Comparison of ENCODE assay signal across 8 cellular contexts in genomic region chr15:45167631-45168205, GRCh38. TPM values are rescaled to one million over a fixed set of nuclear protein-coding genes. Genes with fewer than 3 reads are reported as not detected.
DNase-seq lines count a peak whose midpoint lies in the region; ATAC-seq and TF ChIP-seq lines count a peak whose summit lies in the region.

No MANE protein-coding gene starts in this region.

- no peak for TF ChIP-seq POLR2A in upper lobe of left lung (IDR thresholded peaks at IDR 0.05)

- 52 to 71% methylated on average over 6 to 9 of the region's 9 CpGs for WGBS in upper lobe of left lung, 2 donors

- H3K27me3 ChIP-seq in mononuclear cell (ENCODE audit: insufficient read depth, low read length) = no peaks in the 10 kb centered on the region
- H3K27me3 ChIP-seq in upper lobe of left lung = no peaks in the 10 kb centered on the region

- TF ChIP-seq EP300 in upper lobe of left lung (IDR thresholded peaks at IDR 0.05) = no peak

- no TSS peak for BruUV-seq in MCF 10A (replicated peaks; lab: Mats Ljungman, UMichigan)

- peak overlapping the region; percentile 80 for H3K27ac Mint-ChIP-seq in activated naive CD4-positive, alpha-beta T cell treated with anti-CD3 and anti-CD28 coated beads, Interleukin-2, amount 10 ng/mL, durations not matched to agents 7 days and 5 days
- H3K27ac Mint-ChIP-seq in MCF 10A (ENCODE audit: low read depth, unreplicated experiment) = peak overlapping the region; percentile 63

- no peaks in the 10 kb centered on the region for H3K9me3 ChIP-seq in mononuclear cell (ENCODE audit: low read depth, low read length)
- H3K9me3 ChIP-seq in upper lobe of left lung = no peaks in the 10 kb centered on the region

- peak overlapping the region; percentile 70 for H3K4me3 Mint-ChIP-seq in activated naive CD4-positive, alpha-beta T cell treated with anti-CD3 and anti-CD28 coated beads, Interleukin-2, amount 10 ng/mL, durations not matched to agents 7 days and 5 days
- peak overlapping the region; percentile 71 for H3K4me3 Mint-ChIP-seq in MCF 10A (ENCODE audit: unreplicated experiment)

- peak overlapping the region; percentile 95 to 97 (median 95) for H3K27ac ChIP-seq in upper lobe of left lung

- H3K36me3 Mint-ChIP-seq in activated naive CD4-positive, alpha-beta T cell treated with anti-CD3 and anti-CD28 coated beads, Interleukin-2, amount 10 ng/mL, durations not matched to agents 7 days and 5 days = no peaks in the 10 kb centered on the region
- peaks cover 8% of the 10 kb centered on the region for H3K36me3 Mint-ChIP-seq in MCF 10A (ENCODE audit: insufficient read depth, unreplicated experiment)

- CTCF ChIA-PET in activated naive CD4-positive, alpha-beta T cell treated with anti-CD3 and anti-CD28 coated beads, Interleukin-2, amount 10 ng/mL, durations not matched to agents 7 days and 5 days (lab: Charles Lee) = interaction anchor here (0.9 to 11.0 kb wide), 8 partner anchors 9 to 50 kb away, joined by 3 to 151 read pairs (median 6); partner anchors contain the start of gene SHF
- CTCF ChIA-PET in MCF 10A (lab: Yijun Ruan, JAX) = interaction anchor here (0.5 to 3.5 kb wide), 24 partner anchors 9 to 232 kb away, joined by 3 to 36 read pairs (median 5); no protein-coding TSS in a partner anchor

- peaks cover 21% of the 10 kb centered on the region for H3K4me1 Mint-ChIP-seq in activated naive CD4-positive, alpha-beta T cell treated with anti-CD3 and anti-CD28 coated beads, Interleukin-2, amount 10 ng/mL, durations not matched to agents 7 days and 5 days
- H3K4me1 Mint-ChIP-seq in MCF 10A (ENCODE audit: insufficient read depth, unreplicated experiment) = peaks cover 12% of the 10 kb centered on the region

- ATAC-seq in upper lobe of left lung (ENCODE audit: low FRiP score in 2 of 2) (no peak), HG02571 (IDR thresholded peaks at IDR 0.05; ENCODE audit: unreplicated experiment) (no peak), GM19455 (IDR thresholded peaks at IDR 0.05; ENCODE audit: unreplicated experiment) (no peak)

- intact Hi-C loops in MCF 10A (cut with micrococcal nuclease) = loop anchor here (1.0 kb wide), 2 partner anchors 31 to 41 kb away; no protein-coding TSS in a partner anchor

- peak overlapping the region; percentile 80 for H3K4me3 ChIP-seq in mononuclear cell (ENCODE audit: low read length)
- H3K4me3 ChIP-seq in upper lobe of left lung = peak overlapping the region in 3 of 4 donors; percentile 60 to 78 (median 70)

- DNase-seq in activated naive CD4-positive, alpha-beta T cell treated with anti-CD3 and anti-CD28 coated beads, Interleukin-2, amount 10 ng/mL, durations not matched to agents 7 days and 5 days = no peak
- DNase-seq in activated naive CD4-positive, alpha-beta T cell treated with anti-CD3 and anti-CD28 coated beads, Interleukin-2, amount 50 U/mL, for 16 hours = no peak
- DNase-seq in MCF 10A (ENCODE audit: unreplicated experiment) (no peak), upper lobe of left lung (no peak), HCEC 1CT (no peak)

- no peaks in the 10 kb centered on the region for H3K27me3 Mint-ChIP-seq in activated naive CD4-positive, alpha-beta T cell treated with anti-CD3 and anti-CD28 coated beads, Interleukin-2, amount 10 ng/mL, durations not matched to agents 7 days and 5 days
- no peaks in the 10 kb centered on the region for H3K27me3 Mint-ChIP-seq in MCF 10A (ENCODE audit: insufficient read depth, unreplicated experiment)

- no peaks in the 10 kb centered on the region for H3K36me3 ChIP-seq in upper lobe of left lung

- no peaks in the 10 kb centered on the region for H3K9me3 Mint-ChIP-seq in activated naive CD4-positive, alpha-beta T cell treated with anti-CD3 and anti-CD28 coated beads, Interleukin-2, amount 10 ng/mL, durations not matched to agents 7 days and 5 days
- no peaks in the 10 kb centered on the region for H3K9me3 Mint-ChIP-seq in MCF 10A (ENCODE audit: unreplicated experiment)

- TF ChIP-seq CTCF in MCF 10A (IDR thresholded peaks at IDR 0.05; ENCODE audit: unreplicated experiment) (no peak), upper lobe of left lung (IDR thresholded peaks at IDR 0.05) (peak in 1 of 6 experiments; percentile 4)

- POLR2A ChIA-PET in MCF 10A (lab: Yijun Ruan, JAX) = interaction anchor here (0.7 to 6.7 kb wide), 8 partner anchors 10 to 235 kb away, joined by 3 to 113 read pairs (median 4); a partner anchor contains a TSS

- H3K4me1 ChIP-seq in mononuclear cell (ENCODE audit: insufficient read depth, low read length) (peaks cover 17% of the 10 kb centered on the region), upper lobe of left lung (peaks cover 25 to 54% (median 32%) of the 10 kb centered on the region in 4 donors)

RNA-seq across cellular contexts. Expression of gene SHF, which starts 20.0 kb away (rescaled TPM):
- total RNA-seq in MCF 10A (2022) = 0.34 and 0.44 TPM in 2 replicates
- total RNA-seq in mononuclear cell = 2.1 TPM
- 1 to 10 TPM; 1.4 to 8.0 (median 5.1) TPM for total RNA-seq in upper lobe of left lung

RNA-seq across cellular contexts. Expression of gene DUOX1, which starts 37.9 kb away (rescaled TPM):
- 15.1 and 16.9 TPM in 2 replicates for total RNA-seq in MCF 10A (2022)
- total RNA-seq in mononuclear cell = 0.10 TPM
- total RNA-seq in upper lobe of left lung = 1,000 to 10,000 TPM in 1 of 6 donors, 100 to 1,000 TPM in 5; 215 to 1,314 (median 495) TPM

RNA-seq across cellular contexts. Expression of gene DUOXA1, which starts 38.0 kb away (rescaled TPM):
- total RNA-seq in MCF 10A (2022) (1.3 and 3.0 TPM in 2 replicates), mononuclear cell (0.31 TPM), upper lobe of left lung (100 to 1,000 TPM in 5 of 6 donors, 10 to 100 TPM in 1; 84.2 to 530 (median 181) TPM)

RNA-seq across cellular contexts. Expression of gene DUOXA2, which starts 53.6 kb away (rescaled TPM):
- total RNA-seq in MCF 10A (2022) (not detected in 2 replicates), mononuclear cell (not detected), upper lobe of left lung (under 1 TPM in 1 of 6 donors, not detected in 5; 0.13 TPM)

RNA-seq across cellular contexts. Expression of gene DUOX2, which starts 53.7 kb away (rescaled TPM):
- total RNA-seq in MCF 10A (2022) = 0.10 and 0.30 TPM in 2 replicates
- total RNA-seq in mononuclear cell = 0.10 TPM
- 10 to 100 TPM in 1 of 6 donors, 1 to 10 TPM in 5; 2.7 to 27.2 (median 6.7) TPM for total RNA-seq in upper lobe of left lung

Comparison
In these comparisons a context has a peak if more than half of its experiments do, and no peak if none do; other contexts are left out.
1. RNA of gene DUOX1, which starts 37.9 kb away (total RNA-seq): 215 to 1,314 TPM in upper lobe of left lung and 15.1 to 16.9 TPM in MCF 10A; 0.10 TPM in mononuclear cell (single experiment); every median in the first group is over 10 times any median in the second.
2. RNA of gene DUOXA1, which starts 38.0 kb away (total RNA-seq): 84.2 to 530 TPM in upper lobe of left lung; 1.3 to 3.0 TPM in MCF 10A and 0.31 TPM in mononuclear cell (single experiment); every median in the first group is over 10 times any median in the second.